In genomic region chr11:108226036-108226435, GRCh38 we compare ENCODE assay signal across 15 cellular contexts. TPM values are rescaled to one million over a fixed set of nuclear protein-coding genes. Genes with fewer than 3 reads are reported as not detected.
A peak's percentile ranks its signal among the peaks of the same experiment; 100 is the strongest.
DNase-seq lines count a peak whose midpoint lies in the region; ATAC-seq lines count a peak whose summit lies in the region.
"Had no signal": no experiment of that assay in that cellular context is flagged by ENCODE, and none has a peak within 500 bp of the region (broad histone marks: within the 10 kb centered on the region; RNA-seq: fewer than 3 reads in every experiment).

No MANE protein-coding gene starts in this region.

- H3K79me2 ChIP-seq in mesendoderm (ENCODE audit: control insufficient read depth, insufficient read depth, low read length) = peaks cover 37% of the 10 kb centered on the region

- no peak overlapping the region for H2BK5ac ChIP-seq in mesendoderm (ENCODE audit: low read length)

- H2BK15ac ChIP-seq in mesendoderm (replicated peaks; ENCODE audit: low read depth) = no peak overlapping the region

- H3K27ac Mint-ChIP-seq in CD4-positive, alpha-beta memory T cell = peak overlapping the region in 4 of 7 donors; percentile 93 to 96 (median 94)
- H3K27ac Mint-ChIP-seq in activated CD4-positive, alpha-beta memory T cell treated with anti-CD3 and anti-CD28 coated beads for 36 hours = no peak overlapping the region

- no peaks in the 10 kb centered on the region for H3K27me3 ChIP-seq in BLaER1 treated with 17β-estradiol and CSF1 and Interleukin-3, amounts not matched to agents 10 nM and 100 nM
- H3K27me3 ChIP-seq in CD4-positive, alpha-beta memory T cell (ENCODE audit: insufficient read depth, low read length) = no peaks in the 10 kb centered on the region
- H3K27me3 ChIP-seq in mononuclear cell (ENCODE audit: insufficient read depth, low read length) (no peaks in the 10 kb centered on the region), mesendoderm (ENCODE audit: insufficient read depth, low read length, poor library complexity) (no peaks in the 10 kb centered on the region)
- H3K27me3 ChIP-seq: BE2C, heart right ventricle had no signal

- H3K4me2 ChIP-seq in BLaER1 treated with 17β-estradiol and CSF1 and Interleukin-3, amounts not matched to agents 10 nM and 100 nM = peak overlapping the region; percentile 84 to 99 (median 92)
- H3K4me2 ChIP-seq in mesendoderm (ENCODE audit: low read length) = no peak overlapping the region

- H3K18ac ChIP-seq in mesendoderm (ENCODE audit: low read length) = no peak overlapping the region

- H3K36me3 Mint-ChIP-seq in CD4-positive, alpha-beta memory T cell = peaks cover 35 to 45% of the 10 kb centered on the region in 2 donors
- peaks cover 13% of the 10 kb centered on the region for H3K36me3 Mint-ChIP-seq in activated CD4-positive, alpha-beta memory T cell treated with anti-CD3 and anti-CD28 coated beads for 36 hours

- peaks cover 30 to 62% (median 48%) of the 10 kb centered on the region in 10 experiments for H3K4me1 ChIP-seq in BLaER1 treated with 17β-estradiol and CSF1 and Interleukin-3, amounts not matched to agents 10 nM and 100 nM
- H3K4me1 ChIP-seq in CD4-positive, alpha-beta memory T cell (ENCODE audit: insufficient read depth, low read length) = peaks cover 55% of the 10 kb centered on the region
- H3K4me1 ChIP-seq in mononuclear cell (ENCODE audit: insufficient read depth, low read length) = peaks cover 49% of the 10 kb centered on the region
- H3K4me1 ChIP-seq in mesendoderm (ENCODE audit: control insufficient read depth, low read depth, low read length) = peaks cover 2% of the 10 kb centered on the region
- H3K4me1 ChIP-seq: BE2C had no signal

- no peak overlapping the region for H2BK120ac ChIP-seq in mesendoderm (ENCODE audit: low read depth, low read length)

- H4K5ac ChIP-seq in mesendoderm (ENCODE audit: low read length) = no peak overlapping the region

- no peak overlapping the region for H3K56ac ChIP-seq in mesendoderm (ENCODE audit: low read length)

- H4K8ac ChIP-seq in mesendoderm (ENCODE audit: low read depth, low read length) = no peak overlapping the region

- H3K23ac ChIP-seq in mesendoderm (ENCODE audit: low read length) = no peak overlapping the region

- peaks cover 4% of the 10 kb centered on the region for H3K79me1 ChIP-seq in mesendoderm (ENCODE audit: low read length)

- H3K36me3 ChIP-seq in BLaER1 treated with 17β-estradiol and CSF1 and Interleukin-3, amounts not matched to agents 10 nM and 100 nM = peaks cover 25 to 42% (median 30%) of the 10 kb centered on the region in 11 experiments
- peaks cover 21% of the 10 kb centered on the region for H3K36me3 ChIP-seq in CD4-positive, alpha-beta memory T cell (ENCODE audit: insufficient read depth, low read length)
- H3K36me3 ChIP-seq in mesendoderm (ENCODE audit: control insufficient read depth, insufficient read depth, low read length) = no peaks in the 10 kb centered on the region

- no CpG with 5 or more reads among the region's 2 CpGs for WGBS in mesendoderm (ENCODE audit: extremely low coverage, insufficient coverage, low lambda C conversion rate)

- no peak overlapping the region for H3K4ac ChIP-seq in mesendoderm (ENCODE audit: low read depth, low read length)

- peak overlapping the region in 5 of 10 experiments; percentile 72 to 89 (median 76); a peak in 6 of 20 replicates for H3K4me3 ChIP-seq in BLaER1 treated with 17β-estradiol and CSF1 and Interleukin-3, amounts not matched to agents 10 nM and 100 nM
- H3K4me3 ChIP-seq in CD4-positive, alpha-beta memory T cell (ENCODE audit: low read length in 2 of 2) = peak overlapping the region; percentile 55 to 97
- H3K4me3 ChIP-seq in mononuclear cell (ENCODE audit: low read length) (peak overlapping the region; percentile 37), mesendoderm (ENCODE audit: low read length) (no peak overlapping the region)

- ATAC-seq in GM21717 (IDR thresholded peaks at IDR 0.05; ENCODE audit: unreplicated experiment) = no peak
- ATAC-seq: heart right ventricle, right cardiac atrium had no signal

- CTCF ChIA-PET in CD4-positive, alpha-beta memory T cell (lab: Charles Lee; ENCODE audit: partially characterized antibody) = interaction anchor here (1.3 to 7.3 kb wide), 2 partner anchors 12 to 19 kb away, joined by 3 to 132 read pairs; no protein-coding TSS in a partner anchor
- CTCF ChIA-PET in activated CD4-positive, alpha-beta memory T cell treated with anti-CD3 and anti-CD28 coated beads for 36 hours (lab: Charles Lee) = interaction anchor here (0.6 to 3.1 kb wide), 2 partner anchors 11 to 31 kb away, joined by 3 to 19 read pairs; no protein-coding TSS in a partner anchor

- H3K27me3 Mint-ChIP-seq in CD4-positive, alpha-beta memory T cell = no peaks in the 10 kb centered on the region
- H3K27me3 Mint-ChIP-seq in activated CD4-positive, alpha-beta memory T cell treated with anti-CD3 and anti-CD28 coated beads for 36 hours = no peaks in the 10 kb centered on the region

- peak overlapping the region in 7 of 11 experiments; percentile 7 to 94 (median 91); a peak in 15 of 22 replicates for H3K9ac ChIP-seq in BLaER1 treated with 17β-estradiol and CSF1 and Interleukin-3, amounts not matched to agents 10 nM and 100 nM
- H3K9ac ChIP-seq in mesendoderm (ENCODE audit: low read length) = no peak overlapping the region

- peaks cover 0 to 2% (median 0%) of the 10 kb centered on the region in 8 donors for H3K9me3 Mint-ChIP-seq in CD4-positive, alpha-beta memory T cell
- H3K9me3 Mint-ChIP-seq in activated CD4-positive, alpha-beta memory T cell treated with anti-CD3 and anti-CD28 coated beads for 36 hours = no peaks in the 10 kb centered on the region

- peaks cover 16 to 52% (median 39%) of the 10 kb centered on the region in 4 donors for H3K4me1 Mint-ChIP-seq in CD4-positive, alpha-beta memory T cell
- H3K4me1 Mint-ChIP-seq in activated CD4-positive, alpha-beta memory T cell treated with anti-CD3 and anti-CD28 coated beads for 36 hours (ENCODE audit: low read depth) = peaks cover 42% of the 10 kb centered on the region

- intact Hi-C loops in CD4-positive, alpha-beta memory T cell (cut with micrococcal nuclease) = loop anchor here (10.0 kb wide), 3 partner anchors 269 to 661 kb away; partner anchors contain the start of genes ALKBH8, DDX10 and POGLUT3
- intact Hi-C loops in activated CD4-positive, alpha-beta memory T cell treated with anti-CD3 and anti-CD28 coated beads for 36 hours (cut with micrococcal nuclease) = no loop called here

- POLR2A ChIA-PET in CD4-positive, alpha-beta memory T cell (lab: Charles Lee; ENCODE audit: partially characterized antibody) = interaction anchor here (1.2 to 9.9 kb wide), 5 partner anchors 11 to 26 kb away, joined by 3 to 666 read pairs (median 8); no protein-coding TSS in a partner anchor
- POLR2A ChIA-PET in activated CD4-positive, alpha-beta memory T cell treated with anti-CD3 and anti-CD28 coated beads for 36 hours (lab: Charles Lee) = interaction anchor here (4.2 to 5.7 kb wide), 2 partner anchors 11 to 14 kb away, joined by 41 to 62 read pairs; no protein-coding TSS in a partner anchor

- H4K20me1 ChIP-seq in BLaER1 treated with 17β-estradiol and CSF1 and Interleukin-3, amounts not matched to agents 10 nM and 100 nM = peaks cover 0 to 9% (median 0%) of the 10 kb centered on the region in 11 experiments; a peak in 4 of 22 replicates

- H3K27ac ChIP-seq in BLaER1 treated with 17β-estradiol and CSF1 and Interleukin-3, amounts not matched to agents 10 nM and 100 nM = peak overlapping the region in 10 of 11 experiments; percentile 25 to 94 (median 93); a peak in 19 of 22 replicates
- peak overlapping the region; percentile 97 for H3K27ac ChIP-seq in CD4-positive, alpha-beta memory T cell (ENCODE audit: low read depth, low read length)
- H3K27ac ChIP-seq in mesendoderm (ENCODE audit: low read depth, low read length) = no peak overlapping the region
- H3K27ac ChIP-seq: thoracic aorta had no signal

- H2AK5ac ChIP-seq in mesendoderm (ENCODE audit: low read length) = no peak overlapping the region

- no peak for DNase-seq in CD4-positive, alpha-beta memory T cell
- no peak for DNase-seq in activated CD4-positive, alpha-beta memory T cell treated with anti-CD3 and anti-CD28 coated beads for 36 hours
- DNase-seq in superior temporal gyrus (ENCODE audit: extremely low spot score) (no peak), mesendoderm (no peak)
- DNase-seq: BE2C; effector CD8-positive, alpha-beta T cell; heart right ventricle; NCI-H2081; NCI-H524 treated with DMSO at 0.1 percent for 48 hours; stimulated activated CD4-positive, alpha-beta T cell treated with anti-CD3 and anti-CD28 coated beads, Interleukin-2, amount 100 ng/mL, for 48 hours had no signal

- no peaks in the 10 kb centered on the region for H3K9me3 ChIP-seq in BLaER1 treated with 17β-estradiol and CSF1 and Interleukin-3, amounts not matched to agents 10 nM and 100 nM (replicated peaks in 1 of 11)
- no peaks in the 10 kb centered on the region for H3K9me3 ChIP-seq in CD4-positive, alpha-beta memory T cell (ENCODE audit: control insufficient read depth in 1 of 2, low read length in 2 of 2)
- no peaks in the 10 kb centered on the region for H3K9me3 ChIP-seq in mononuclear cell (ENCODE audit: low read depth, low read length)
- H3K9me3 ChIP-seq: BE2C, heart right ventricle, thoracic aorta had no signal

- peak overlapping the region in 1 of 8 donors; percentile 94 for H3K4me3 Mint-ChIP-seq in CD4-positive, alpha-beta memory T cell
- H3K4me3 Mint-ChIP-seq in activated CD4-positive, alpha-beta memory T cell treated with anti-CD3 and anti-CD28 coated beads for 36 hours = peak overlapping the region; percentile 77

RNA-seq across cellular contexts. Expression of gene ATM, which starts 3.2 kb away (rescaled TPM):
- total RNA-seq in CD4-positive, alpha-beta memory T cell = 100 to 1,000 TPM; 525 to 555 TPM
- polyA plus RNA-seq in CD4-positive, alpha-beta memory T cell = 10 to 100 TPM; 48.6 to 59.0 TPM
- total RNA-seq in activated CD4-positive, alpha-beta memory T cell treated with anti-CD3 and anti-CD28 coated beads for 36 hours = 10 to 100 TPM; 31.3 to 31.6 TPM
- total RNA-seq in mononuclear cell = 435 TPM
- polyA plus RNA-seq in mesendoderm (2013, experiment 1 of 2) = 14.5 TPM
- 15.3 TPM for polyA plus RNA-seq in mesendoderm (2013, experiment 2 of 2)

RNA-seq across cellular contexts. Expression of gene NPAT, which starts 3.6 kb away (rescaled TPM):
- 10 to 100 TPM; 67.6 to 71.3 TPM for total RNA-seq in CD4-positive, alpha-beta memory T cell
- polyA plus RNA-seq in CD4-positive, alpha-beta memory T cell = 10 to 100 TPM; 24.8 to 34.0 TPM
- 10 to 100 TPM; 28.7 to 29.2 TPM for total RNA-seq in activated CD4-positive, alpha-beta memory T cell treated with anti-CD3 and anti-CD28 coated beads for 36 hours
- 46.0 TPM for total RNA-seq in mononuclear cell
- polyA plus RNA-seq in mesendoderm (2013, experiment 1 of 2) = 14.4 TPM
- 13.2 TPM for polyA plus RNA-seq in mesendoderm (2013, experiment 2 of 2)

Comparison
In these comparisons a context has a peak if more than half of its experiments do, and no peak if none do; other contexts are left out.
1. RNA of gene ATM, which starts 3.2 kb away (total RNA-seq): 525 to 555 TPM in CD4-positive, alpha-beta memory T cell and 435 TPM in mononuclear cell (single experiment); 31.3 to 31.6 TPM in activated CD4-positive, alpha-beta memory T cell treated with anti-CD3 and anti-CD28 coated beads for 36 hours; every median in the first group is over 10 times any median in the second.